15 cellular contexts compared by ENCODE assay signal in the genomic region with DNA sequence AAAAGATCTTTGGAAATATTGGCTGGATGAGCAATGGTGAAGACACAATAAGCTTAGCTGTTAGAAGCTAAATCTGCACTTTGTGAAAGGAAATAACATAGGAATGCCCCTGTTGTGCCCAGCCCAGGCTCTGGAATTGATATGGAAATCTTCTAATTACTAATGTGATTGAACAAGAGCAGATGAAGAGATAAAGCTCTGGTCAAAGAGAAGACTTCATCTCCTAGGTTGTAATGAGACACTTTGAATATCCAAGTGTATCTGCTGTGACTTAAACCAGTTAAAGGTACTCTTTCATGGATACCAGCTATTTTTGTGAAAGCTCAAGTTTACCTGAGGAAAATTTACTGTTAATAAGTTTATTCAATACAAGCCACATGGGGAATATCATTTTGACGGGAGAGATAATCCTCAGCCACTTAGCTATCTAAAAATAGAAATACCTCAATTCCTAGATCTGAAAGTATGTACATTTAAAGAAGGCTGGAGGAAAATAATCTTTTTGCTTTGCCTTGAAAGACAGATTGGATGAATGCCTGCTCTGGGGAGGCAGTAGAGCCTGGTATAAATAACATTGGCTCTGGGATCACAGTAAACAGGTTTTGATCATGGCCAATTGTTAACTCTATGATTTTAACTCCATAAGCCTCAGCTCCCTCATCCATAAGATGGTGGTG.
DNase-seq lines count a peak whose midpoint lies in the region; TF ChIP-seq lines count a peak whose summit lies in the region.
"Had no signal": no experiment of that assay in that cellular context is flagged by ENCODE, and none has a peak within 500 bp of the region (broad histone marks: within the 10 kb centered on the region; RNA-seq: fewer than 3 reads in every experiment).

No MANE protein-coding gene starts in this region.

- peaks cover 3% of the 10 kb centered on the region; the same call in 1 of the 2 replicates for H3K4me1 ChIP-seq in H9 (ENCODE audit: insufficient read depth, low read length)
- H3K4me1 ChIP-seq in neural progenitor cell = peaks cover 11% of the 10 kb centered on the region
- no peaks in the 10 kb centered on the region for H3K4me1 ChIP-seq in A673 (ENCODE audit: insufficient read depth, low read length, poor library complexity, severe bottlenecking)

- no peak overlapping the region for H2AK5ac ChIP-seq in H9 (ENCODE audit: insufficient read length, low read length)

- H2BK12ac ChIP-seq in H9 (ENCODE audit: insufficient read length, low read depth, low read length) = peak overlapping the region; percentile 29

- TF ChIP-seq CTCF in H9 (conservative IDR thresholded peaks at IDR 0.05) = no peak
- TF ChIP-seq CTCF in neural progenitor cell (IDR thresholded peaks at IDR 0.05) = no peak
- no peak for TF ChIP-seq CTCF in A673 (conservative IDR thresholded peaks at IDR 0.05; ENCODE audit: low read depth, low read length)

- H2BK5ac ChIP-seq in H9 (ENCODE audit: insufficient read length, low read length) = no peak overlapping the region

- no peak overlapping the region for H3T11ph ChIP-seq in H9 (ENCODE audit: low read length)

- H3K27ac Mint-ChIP-seq in H9 (peak overlapping the region in 2 of 3 experiments; percentile 20 to 78; a peak in 3 of 7 replicates), neural progenitor cell (no peak overlapping the region)
- H3K27ac Mint-ChIP-seq in activated naive CD4-positive, alpha-beta T cell treated with anti-CD3 and anti-CD28 coated beads, Interleukin-2, amount 10 ng/mL, durations not matched to agents 7 days and 5 days = no peak overlapping the region

- no peaks in the 10 kb centered on the region for H3K27me3 ChIP-seq in H9 (ENCODE audit: insufficient read depth, low read length)
- H3K27me3 ChIP-seq in neural progenitor cell = no peaks in the 10 kb centered on the region
- no peaks in the 10 kb centered on the region for H3K27me3 ChIP-seq in A673 (replicated peaks; ENCODE audit: insufficient read depth, low read depth, low read length, poor library complexity)

- intact Hi-C loops in A673 (cut with micrococcal nuclease; ENCODE audit: unreplicated experiment) = no loop called here

- no peak overlapping the region for H3K56ac ChIP-seq in H9 (ENCODE audit: insufficient read length, low read depth, low read length)

- H2BK120ac ChIP-seq in H9 (ENCODE audit: low read depth, low read length, poor library complexity, severe bottlenecking) = no peak overlapping the region

- no CpG with 5 or more reads among the region's 1 CpG for WGBS in H9 (ENCODE audit: extremely low coverage, insufficient read length, low lambda C conversion rate)

- no peak overlapping the region for H4K8ac ChIP-seq in H9 (replicated peaks; ENCODE audit: insufficient read length, low read depth, low read length)

- H3K18ac ChIP-seq in H9 (ENCODE audit: insufficient read length, low read depth, low read length) = no peak overlapping the region

- H4K5ac ChIP-seq in H9 (ENCODE audit: insufficient read length, low read depth, low read length) = no peak overlapping the region

- no peak overlapping the region for H3K14ac ChIP-seq in H9 (ENCODE audit: insufficient read depth, low read length)

- no peak overlapping the region for H3K27ac ChIP-seq in H9 (ENCODE audit: insufficient read length, low read depth, low read length)
- H3K27ac ChIP-seq in neural progenitor cell = peak overlapping the region; percentile 36
- H3K27ac ChIP-seq in A673 (ENCODE audit: low read depth, low read length, poor library complexity, severe bottlenecking) = no peak overlapping the region
- H3K27ac ChIP-seq: PC-9 had no signal

- no peak overlapping the region for H3K23ac ChIP-seq in H9 (ENCODE audit: insufficient read length, low read depth, low read length)

- H3K36me3 Mint-ChIP-seq in H9 (ENCODE audit: insufficient read depth in 1 of 3, low read depth in 3 of 3) (no peaks in the 10 kb centered on the region), neural progenitor cell (no peaks in the 10 kb centered on the region)
- no peaks in the 10 kb centered on the region for H3K36me3 Mint-ChIP-seq in activated naive CD4-positive, alpha-beta T cell treated with anti-CD3 and anti-CD28 coated beads, Interleukin-2, amount 10 ng/mL, durations not matched to agents 7 days and 5 days

- H3K4ac ChIP-seq in H9 (ENCODE audit: low read depth, low read length) = no peak overlapping the region

- H2AFZ ChIP-seq in H9 (ENCODE audit: low read length) (no peak overlapping the region), neural progenitor cell (replicated peaks) (no peak overlapping the region)
- H2AFZ ChIP-seq: PC-9 had no signal

- H3K9ac ChIP-seq in H9 (ENCODE audit: extremely low read depth, insufficient read length, low read length) (no peak overlapping the region), neural progenitor cell (no peak overlapping the region)

- no peak overlapping the region for H4K91ac ChIP-seq in H9 (ENCODE audit: insufficient read length, low read depth, low read length)

- no peaks in the 10 kb centered on the region for H3K23me2 ChIP-seq in H9 (ENCODE audit: insufficient read length, low read depth, low read length, poor library complexity, severe bottlenecking)

- H3K4me3 Mint-ChIP-seq in H9 = no peak overlapping the region
- no peak overlapping the region for H3K4me3 Mint-ChIP-seq in neural progenitor cell
- H3K4me3 Mint-ChIP-seq in activated naive CD4-positive, alpha-beta T cell treated with anti-CD3 and anti-CD28 coated beads, Interleukin-2, amount 10 ng/mL, durations not matched to agents 7 days and 5 days = no peak overlapping the region

- no peak overlapping the region for H2BK15ac ChIP-seq in H9 (ENCODE audit: low read depth, low read length)

- H3K36me3 ChIP-seq in neural progenitor cell (no peaks in the 10 kb centered on the region), A673 (ENCODE audit: insufficient read depth, low read length, poor library complexity, severe bottlenecking) (no peaks in the 10 kb centered on the region)

- no peaks in the 10 kb centered on the region for H4K20me1 ChIP-seq in H9 (ENCODE audit: control insufficient read depth, insufficient read depth, insufficient read length)
- H4K20me1 ChIP-seq in neural progenitor cell (ENCODE audit: low read depth) = no peaks in the 10 kb centered on the region

- no peak overlapping the region for H2BK20ac ChIP-seq in H9 (ENCODE audit: low read depth, low read length, poor library complexity, severe bottlenecking)

- H3K27me3 Mint-ChIP-seq in H9 (ENCODE audit: low read depth) = no peaks in the 10 kb centered on the region; the same call in 1 of the 2 replicates
- no peaks in the 10 kb centered on the region for H3K27me3 Mint-ChIP-seq in neural progenitor cell (ENCODE audit: insufficient read depth, low read depth)
- no peaks in the 10 kb centered on the region for H3K27me3 Mint-ChIP-seq in activated naive CD4-positive, alpha-beta T cell treated with anti-CD3 and anti-CD28 coated beads, Interleukin-2, amount 10 ng/mL, durations not matched to agents 7 days and 5 days

- CTCF ChIA-PET in A673 (lab: Charles Lee) = no interaction called here
- CTCF ChIA-PET in activated naive CD4-positive, alpha-beta T cell treated with anti-CD3 and anti-CD28 coated beads, Interleukin-2, amount 10 ng/mL, durations not matched to agents 7 days and 5 days (lab: Charles Lee) = no interaction called here

- no TSS peak for BruUV-seq in A673 (replicated peaks; lab: Mats Ljungman, UMichigan)

- H3K4me3 ChIP-seq in neural progenitor cell = no peak overlapping the region
- no peak overlapping the region for H3K4me3 ChIP-seq in A673 (ENCODE audit: low read depth, low read length, poor library complexity, severe bottlenecking)
- H3K4me3 ChIP-seq: K562, PC-9 had no signal

- H3K9me3 ChIP-seq in H9 (ENCODE audit: control insufficient read depth, low read depth, low read length) (no peaks in the 10 kb centered on the region), neural progenitor cell (ENCODE audit: low read depth) (no peaks in the 10 kb centered on the region), A673 (ENCODE audit: low read depth, low read length, poor library complexity, severe bottlenecking) (no peaks in the 10 kb centered on the region)

- H3K4me1 Mint-ChIP-seq in H9 (peaks cover 17 to 18% of the 10 kb centered on the region in 2 experiments), neural progenitor cell (peaks cover 11% of the 10 kb centered on the region)
- no peaks in the 10 kb centered on the region for H3K4me1 Mint-ChIP-seq in activated naive CD4-positive, alpha-beta T cell treated with anti-CD3 and anti-CD28 coated beads, Interleukin-2, amount 10 ng/mL, durations not matched to agents 7 days and 5 days

- DNase-seq in H9 (no peak), NCI-H82 treated with DMSO at 0.1 percent for 48 hours (lab: John Stamatoyannopoulos, UW; ENCODE audit: unreplicated experiment) (peak; percentile 45), astrocyte of the hippocampus (ENCODE audit: low read depth, low spot score) (peak; percentile 23), neural progenitor cell (ENCODE audit: low spot score) (no peak), A673 (ENCODE audit: low spot score) (no peak)
- DNase-seq in activated naive CD4-positive, alpha-beta T cell treated with anti-CD3 and anti-CD28 coated beads, Interleukin-2, amount 50 U/mL, for 16 hours = no peak
- no peak for DNase-seq in activated naive CD4-positive, alpha-beta T cell treated with anti-CD3 and anti-CD28 coated beads, Interleukin-2, amount 10 ng/mL, durations not matched to agents 7 days and 5 days
- DNase-seq: ACHN, DMS53, NCI-H1417 treated with DMSO at 0.1 percent for 48 hours, NCI-H1930, NCI-H2171 treated with DMSO at 0.1 percent for 48 hours, NCI-H446 treated with DMSO at 0.1 percent for 48 hours, PC-9 had no signal

- H3K79me2 ChIP-seq in H9 (ENCODE audit: insufficient read depth, low read length) (peaks cover 2% of the 10 kb centered on the region; the same call in 1 of the 2 replicates), neural progenitor cell (ENCODE audit: low read depth) (no peaks in the 10 kb centered on the region)

- no peaks in the 10 kb centered on the region for H3K79me1 ChIP-seq in H9 (ENCODE audit: insufficient read depth, low read depth, low read length, poor library complexity, severe bottlenecking)

- POLR2A ChIA-PET in A673 (lab: Charles Lee; ENCODE audit: low non-redundant PET) = no interaction called here

- H3K9me3 Mint-ChIP-seq in H9 (no peaks in the 10 kb centered on the region), neural progenitor cell (no peaks in the 10 kb centered on the region)
- no peaks in the 10 kb centered on the region for H3K9me3 Mint-ChIP-seq in activated naive CD4-positive, alpha-beta T cell treated with anti-CD3 and anti-CD28 coated beads, Interleukin-2, amount 10 ng/mL, durations not matched to agents 7 days and 5 days

- H3K4me2 ChIP-seq in H9 (ENCODE audit: insufficient read depth, insufficient read length, low read length) = no peak overlapping the region
- no peak overlapping the region for H3K4me2 ChIP-seq in neural progenitor cell
- H3K4me2 ChIP-seq: PC-9 had no signal

- no peaks in the 10 kb centered on the region for H3F3A ChIP-seq in neural progenitor cell (ENCODE audit: low read depth)

Comparison
In these comparisons a context has a peak if more than half of its experiments do, and no peak if none do; other contexts are left out.
1. DNase-seq: peak in NCI-H82 treated with DMSO at 0.1 percent for 48 hours (single experiment) and astrocyte of the hippocampus (single experiment); none in H9 (single experiment), neural progenitor cell (single experiment), A673 (single experiment), activated naive CD4-positive, alpha-beta T cell treated with anti-CD3 and anti-CD28 coated beads, Interleukin-2, amount 50 U/mL, for 16 hours (single experiment) and activated naive CD4-positive, alpha-beta T cell treated with anti-CD3 and anti-CD28 coated beads, Interleukin-2, amount 10 ng/mL, durations not matched to agents 7 days and 5 days (single experiment).
2. H3K27ac Mint-ChIP-seq: peak in H9 (2 of 3); none in neural progenitor cell (single experiment) and activated naive CD4-positive, alpha-beta T cell treated with anti-CD3 and anti-CD28 coated beads, Interleukin-2, amount 10 ng/mL, durations not matched to agents 7 days and 5 days (single experiment).